In the genomic region with DNA sequence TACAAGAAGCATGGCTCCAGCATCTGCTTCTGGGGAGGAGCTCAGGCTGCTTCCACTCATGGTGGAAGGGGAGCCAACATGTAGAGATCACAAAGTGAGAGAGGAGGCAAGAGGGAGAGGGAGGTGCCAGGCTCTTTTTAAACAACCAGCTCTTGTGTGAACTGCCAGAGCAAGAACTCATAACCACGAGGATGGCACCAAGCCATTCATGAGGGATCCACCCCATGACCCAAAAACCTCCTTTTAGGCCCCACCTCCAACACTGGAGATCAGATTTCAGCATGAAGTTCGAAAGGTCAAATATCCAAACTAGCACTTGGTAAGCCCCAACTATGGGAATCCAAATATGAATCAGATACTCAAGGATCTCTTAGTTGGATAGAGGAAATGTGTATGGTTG, we compare ENCODE assay signal across 17 cellular contexts.
"Had no signal": no experiment of that assay in that cellular context is flagged by ENCODE, and none has a peak within 500 bp of the region (broad histone marks: within the 10 kb centered on the region; RNA-seq: fewer than 3 reads in every experiment).

No MANE protein-coding gene starts in this region.

- H3K27ac ChIP-seq: ascending aorta, esophagus muscularis mucosa, foreskin keratinocyte, vagina had no signal

- H3K4me3 ChIP-seq: ascending aorta, esophagus muscularis mucosa, vagina had no signal

- ATAC-seq: activated CD8-positive, alpha-beta T cell treated with anti-CD3 and anti-CD28 coated beads, Interleukin-2, amount 10 ng/mL, durations not matched to agents 7 days and 5 days; foreskin keratinocyte; left colon; stimulated activated naive CD8-positive, alpha-beta T cell treated with anti-CD3 and anti-CD28 coated beads, Interleukin-15, amount 100 ng/mL, for 72 hours had no signal

- H3K9me3 ChIP-seq: ascending aorta, esophagus muscularis mucosa, vagina had no signal

- H3K4me1 ChIP-seq: foreskin keratinocyte, vagina had no signal

- H3K36me3 ChIP-seq: ascending aorta, esophagus muscularis mucosa, vagina had no signal

- DNase-seq: activated CD4-positive, alpha-beta T cell treated with anti-CD3 and anti-CD28 coated beads, Interleukin-2, amount 10 ng/mL, durations not matched to agents 24 days and 14 days; activated CD8-positive, alpha-beta T cell treated with anti-CD3 and anti-CD28 coated beads, Interleukin-2, amount 10 ng/mL, durations not matched to agents 7 days and 5 days; activated naive CD4-positive, alpha-beta T cell treated with anti-CD3 and anti-CD28 coated beads for 36 hours; activated T-cell treated with anti-CD3 and anti-CD28 coated beads, Interleukin-2, amount 50 U/mL, for 24 hours; effector CD8-positive, alpha-beta T cell; foreskin keratinocyte; glutamatergic neuron; hippocampal formation; islet precursor cell; left colon; retina; stimulated activated CD4-positive, alpha-beta T cell treated with anti-CD3 and anti-CD28 coated beads, Interleukin-2, amount 100 ng/mL, for 24 hours; stimulated activated naive CD8-positive, alpha-beta T cell treated with anti-CD3 and anti-CD28 coated beads, Interleukin-15, amount 100 ng/mL, for 72 hours; trophoblast cell had no signal

- H3K27me3 ChIP-seq: ascending aorta, esophagus muscularis mucosa, foreskin keratinocyte, vagina had no signal
